18 cellular contexts compared by ENCODE assay signal in the genomic region with DNA sequence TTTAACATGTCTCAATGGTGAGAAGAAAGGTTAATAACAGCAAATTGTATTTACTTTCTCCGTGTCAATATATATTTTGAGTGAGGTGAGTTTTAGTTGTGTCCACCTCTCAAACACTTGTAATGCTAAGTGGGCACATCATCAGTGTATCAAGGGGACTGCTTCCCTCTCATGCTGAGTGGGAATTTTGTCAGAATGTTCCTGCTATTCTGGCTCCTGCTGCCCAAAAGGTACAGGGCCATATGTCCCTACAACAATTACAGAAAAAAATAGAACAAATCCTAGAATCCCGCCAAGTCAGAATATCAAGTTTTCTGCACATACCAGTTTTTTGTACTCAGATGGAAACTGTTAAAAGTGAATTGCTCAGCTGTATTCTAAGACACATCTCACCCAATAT.
DNase-seq lines count a peak whose midpoint lies in the region; ATAC-seq and FAIRE-seq lines count a peak whose summit lies in the region.
"Had no signal": no experiment of that assay in that cellular context is flagged by ENCODE, and none has a peak within 500 bp of the region (broad histone marks: within the 10 kb centered on the region; RNA-seq: fewer than 3 reads in every experiment).

No MANE protein-coding gene starts in this region.

- DNase-seq in DMS79 treated with DMSO at 0.1 percent for 48 hours (lab: John Stamatoyannopoulos, UW) (peak; percentile 42), DMS79 (lab: John Stamatoyannopoulos, UW) (no peak), DMS53 (lab: John Stamatoyannopoulos, UW) (peak; percentile 91), cerebellar cortex (ENCODE audit: low spot score) (peak; percentile 95), glomerular visceral epithelial cell (ENCODE audit: extremely low spot score) (no peak)
- DNase-seq: Caco-2; CD4-positive, CD25-positive, alpha-beta regulatory T cell; CD8-positive, alpha-beta T cell; EL; GF-D8; GOT3; HFFc6 had no signal

- FAIRE-seq in islet of Langerhans (lab: Jason Lieb, UNC), result peak; percentile 43
- FAIRE-seq: A204.1, GM12891, GM18507, H54 had no signal

- ATAC-seq in GM21825 (IDR thresholded peaks at IDR 0.05; ENCODE audit: unreplicated experiment), result no peak
- ATAC-seq: CD8-positive, alpha-beta T cell had no signal

Comparison
In these comparisons a context has a peak if more than half of its experiments do, and no peak if none do; other contexts are left out.
1. DNase-seq: peak in DMS79 treated with DMSO at 0.1 percent for 48 hours (single experiment), DMS53 (single experiment) and cerebellar cortex (single experiment); none in DMS79 (single experiment) and glomerular visceral epithelial cell (single experiment).